In the genomic region with DNA sequence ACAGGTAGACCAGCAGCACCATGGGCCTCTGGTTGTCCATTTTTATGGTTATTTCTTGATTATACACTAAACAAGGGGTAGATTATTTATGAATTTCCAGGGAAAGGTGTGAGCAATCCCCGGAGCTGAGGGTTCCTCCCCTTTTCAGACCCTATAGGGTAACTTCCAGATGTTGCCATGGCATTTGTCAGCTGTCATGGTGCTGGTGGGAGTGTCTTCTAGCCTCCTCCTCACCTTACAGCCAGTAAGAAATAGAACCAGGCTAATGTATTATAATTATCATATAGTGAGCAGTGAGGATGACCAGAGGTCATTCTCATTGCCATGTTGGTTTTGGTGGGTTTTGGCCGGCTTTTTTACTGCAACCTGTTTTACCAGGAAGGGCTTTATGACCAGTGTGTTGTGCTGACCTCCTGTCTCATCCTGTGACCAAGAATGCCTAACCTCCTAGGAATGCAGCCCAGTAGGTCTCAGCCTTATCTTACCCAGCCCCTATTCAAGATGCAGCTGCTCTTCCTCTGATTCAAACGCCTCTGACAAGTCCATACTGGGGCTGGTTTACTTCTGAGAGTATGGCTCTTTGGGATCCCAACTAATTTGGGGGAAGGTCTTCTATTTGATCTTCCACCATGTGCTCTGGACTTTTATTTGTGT, we compare ENCODE assay signal across 15 cellular contexts. TPM values are rescaled to one million over a fixed set of nuclear protein-coding genes. Genes with fewer than 3 reads are reported as not detected.
A peak's percentile ranks its signal among the peaks of the same experiment; 100 is the strongest.
DNase-seq lines count a peak whose midpoint lies in the region; ATAC-seq and TF ChIP-seq lines count a peak whose summit lies in the region.
"Had no signal": no experiment of that assay in that cellular context is flagged by ENCODE, and none has a peak within 500 bp of the region (broad histone marks: within the 10 kb centered on the region; RNA-seq: fewer than 3 reads in every experiment).

No MANE protein-coding gene starts in this region.

- peak; percentile 72 for ATAC-seq in WTC11
- ATAC-seq in GM21381 (IDR thresholded peaks at IDR 0.05; ENCODE audit: unreplicated experiment), result no peak
- ATAC-seq: activated CD8-positive, alpha-beta memory T cell treated with anti-CD3 and anti-CD28 coated beads, Interleukin-2, amount 10 ng/mL, durations not matched to agents 7 days and 5 days; activated naive CD8-positive, alpha-beta T cell treated with anti-CD3 and anti-CD28 coated beads, Interleukin-2, amount 50 U/mL, for 24 hours had no signal

- H3K36me3 ChIP-seq in BE2C, result no peaks in the 10 kb centered on the region

- H3K4me3 Mint-ChIP-seq in WTC11, result no peak overlapping the region
- H3K4me3 Mint-ChIP-seq: activated CD8-positive, alpha-beta memory T cell treated with anti-CD3 and anti-CD28 coated beads, Interleukin-2, amount 10 ng/mL, durations not matched to agents 7 days and 5 days; activated naive CD8-positive, alpha-beta T cell treated with anti-CD3 and anti-CD28 coated beads, Interleukin-2, amount 50 U/mL, for 24 hours had no signal

- no peaks in the 10 kb centered on the region; the same call in 1 of the 2 replicates for H3K27me3 Mint-ChIP-seq in WTC11 (ENCODE audit: low read depth)

- CTCF ChIA-PET in WTC11 (lab: Charles Lee), result interaction anchor here (0.6 to 4.2 kb wide), 12 partner anchors 8 to 226 kb away, joined by 3 to 38 read pairs (median 4); a partner anchor contains a TSS

- peaks cover 9% of the 10 kb centered on the region; the same call in 1 of the 2 replicates for H3K9me3 Mint-ChIP-seq in WTC11

- H3K4me3 ChIP-seq in BE2C (ENCODE audit: low read depth, low read length), result no peak overlapping the region

- peaks cover 19% of the 10 kb centered on the region for H3K4me1 Mint-ChIP-seq in WTC11
- H3K4me1 Mint-ChIP-seq: activated CD8-positive, alpha-beta memory T cell treated with anti-CD3 and anti-CD28 coated beads, Interleukin-2, amount 10 ng/mL, durations not matched to agents 7 days and 5 days; activated naive CD8-positive, alpha-beta T cell treated with anti-CD3 and anti-CD28 coated beads, Interleukin-2, amount 50 U/mL, for 24 hours had no signal

- POLR2A ChIA-PET in WTC11 (lab: Charles Lee), result no interaction called here

- peak overlapping the region; percentile 74; the same call in 1 of the 2 replicates for H3K27ac Mint-ChIP-seq in WTC11
- H3K27ac Mint-ChIP-seq: activated CD8-positive, alpha-beta memory T cell treated with anti-CD3 and anti-CD28 coated beads, Interleukin-2, amount 10 ng/mL, durations not matched to agents 7 days and 5 days; activated naive CD8-positive, alpha-beta T cell treated with anti-CD3 and anti-CD28 coated beads, Interleukin-2, amount 50 U/mL, for 24 hours had no signal

- DNase-seq in A172 (ENCODE audit: low spot score) (peak; percentile 87), HT-29 (ENCODE audit: low spot score) (peak; percentile 73), WTC11 (ENCODE audit: low spot score) (no peak), islet precursor cell (peak; percentile 97), BE2C (no peak), NAMALWA (ENCODE audit: low spot score) (no peak), NCI-H1417 treated with DMSO at 0.1 percent for 48 hours (lab: John Stamatoyannopoulos, UW) (no peak)
- DNase-seq: activated CD8-positive, alpha-beta memory T cell treated with anti-CD3 and anti-CD28 coated beads, Interleukin-2, amount 10 ng/mL, durations not matched to agents 7 days and 5 days; activated naive CD8-positive, alpha-beta T cell treated with anti-CD3 and anti-CD28 coated beads, Interleukin-2, amount 50 U/mL, for 24 hours; GOT3; Karpas-422; stimulated activated CD8-positive, alpha-beta memory T cell treated with anti-CD3 and anti-CD28 coated beads, Interleukin-4, amount 100 ng/mL, for 48 hours; T-helper 9 cell had no signal

- no peaks in the 10 kb centered on the region for H3K9me3 ChIP-seq in BE2C

- H3K36me3 Mint-ChIP-seq in WTC11, result no peaks in the 10 kb centered on the region
- H3K36me3 Mint-ChIP-seq: activated CD8-positive, alpha-beta memory T cell treated with anti-CD3 and anti-CD28 coated beads, Interleukin-2, amount 10 ng/mL, durations not matched to agents 7 days and 5 days had no signal

- TF ChIP-seq CTCF in WTC11 (IDR thresholded peaks at IDR 0.05) (no peak), BE2C (IDR thresholded peaks at IDR 0.05; ENCODE audit: low read depth, low read length) (no peak)

- no peaks in the 10 kb centered on the region for H3K4me1 ChIP-seq in BE2C

- H3K27me3 ChIP-seq in BE2C, result no peaks in the 10 kb centered on the region

TF ChIP-seq in WTC11, 78 proteins besides CTCF, POLR2A, EP300 and RAD21:
- TF ChIP-seq, protein P1, sequence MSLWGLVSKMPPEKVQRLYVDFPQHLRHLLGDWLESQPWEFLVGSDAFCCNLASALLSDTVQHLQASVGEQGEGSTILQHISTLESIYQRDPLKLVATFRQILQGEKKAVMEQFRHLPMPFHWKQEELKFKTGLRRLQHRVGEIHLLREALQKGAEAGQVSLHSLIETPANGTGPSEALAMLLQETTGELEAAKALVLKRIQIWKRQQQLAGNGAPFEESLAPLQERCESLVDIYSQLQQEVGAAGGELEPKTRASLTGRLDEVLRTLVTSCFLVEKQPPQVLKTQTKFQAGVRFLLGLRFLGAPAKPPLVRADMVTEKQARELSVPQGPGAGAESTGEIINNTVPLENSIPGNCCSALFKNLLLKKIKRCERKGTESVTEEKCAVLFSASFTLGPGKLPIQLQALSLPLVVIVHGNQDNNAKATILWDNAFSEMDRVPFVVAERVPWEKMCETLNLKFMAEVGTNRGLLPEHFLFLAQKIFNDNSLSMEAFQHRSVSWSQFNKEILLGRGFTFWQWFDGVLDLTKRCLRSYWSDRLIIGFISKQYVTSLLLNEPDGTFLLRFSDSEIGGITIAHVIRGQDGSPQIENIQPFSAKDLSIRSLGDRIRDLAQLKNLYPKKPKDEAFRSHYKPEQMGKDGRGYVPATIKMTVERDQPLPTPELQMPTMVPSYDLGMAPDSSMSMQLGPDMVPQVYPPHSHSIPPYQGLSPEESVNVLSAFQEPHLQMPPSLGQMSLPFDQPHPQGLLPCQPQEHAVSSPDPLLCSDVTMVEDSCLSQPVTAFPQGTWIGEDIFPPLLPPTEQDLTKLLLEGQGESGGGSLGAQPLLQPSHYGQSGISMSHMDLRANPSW (CRISPR knock-in tag; conservative IDR thresholded peaks at IDR 0.05; ENCODE audit: low read depth), result no peak
- TF ChIP-seq RELA (CRISPR knock-in tag; IDR thresholded peaks at IDR 0.05; ENCODE audit: borderline replicate concordance), result no peak
- TF ChIP-seq, protein P2, sequence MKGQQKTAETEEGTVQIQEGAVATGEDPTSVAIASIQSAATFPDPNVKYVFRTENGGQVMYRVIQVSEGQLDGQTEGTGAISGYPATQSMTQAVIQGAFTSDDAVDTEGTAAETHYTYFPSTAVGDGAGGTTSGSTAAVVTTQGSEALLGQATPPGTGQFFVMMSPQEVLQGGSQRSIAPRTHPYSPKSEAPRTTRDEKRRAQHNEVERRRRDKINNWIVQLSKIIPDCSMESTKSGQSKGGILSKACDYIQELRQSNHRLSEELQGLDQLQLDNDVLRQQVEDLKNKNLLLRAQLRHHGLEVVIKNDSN (CRISPR knock-in tag; IDR thresholded peaks at IDR 0.05), result no peak

RNA-seq across cellular contexts. Expression of a gene that starts 13.5 kb away (rescaled TPM):
- 178 and 257 TPM in 2 replicates for total RNA-seq in A172 (2014; rRNA removed; shearing (Covaris generic))
- total RNA-seq in HT-29 (2014; rRNA removed; shearing (Covaris generic)), result 596 and 628 TPM in 2 replicates
- 7.2 to 8.4 TPM (median 8.4 TPM) in 3 replicates for total RNA-seq in WTC11 (2021)
- 0.31 TPM for polyA plus RNA-seq in BE2C (2012; ENCODE audit: insufficient read depth, insufficient read length, low read depth)
- total RNA-seq: activated CD8-positive, alpha-beta memory T cell treated with anti-CD3 and anti-CD28 coated beads, Interleukin-2, amount 10 ng/mL, durations not matched to agents 7 days and 5 days had no signal

RNA-seq across cellular contexts. Expression of a gene that starts 54.7 kb away (rescaled TPM):
- not detected in 2 replicates for total RNA-seq in A172 (2014; rRNA removed; shearing (Covaris generic))
- total RNA-seq in HT-29 (2014; rRNA removed; shearing (Covaris generic)), result not detected in 2 replicates
- total RNA-seq in WTC11 (2021), result 0.13 to 0.23 TPM (median 0.14 TPM) in 3 replicates
- polyA plus RNA-seq in BE2C (2012; ENCODE audit: insufficient read depth, insufficient read length, low read depth), result not detected
- total RNA-seq: activated CD8-positive, alpha-beta memory T cell treated with anti-CD3 and anti-CD28 coated beads, Interleukin-2, amount 10 ng/mL, durations not matched to agents 7 days and 5 days; OCI-LY7 had no signal

Comparison
In these comparisons a context has a peak if more than half of its experiments do, and no peak if none do; other contexts are left out.
1. DNase-seq: peak in A172 (single experiment), HT-29 (single experiment) and islet precursor cell (single experiment); none in WTC11 (single experiment), BE2C (single experiment), NAMALWA (single experiment) and NCI-H1417 treated with DMSO at 0.1 percent for 48 hours (single experiment).
2. RNA of a gene that starts 13.5 kb away (total RNA-seq): 596 to 628 TPM in HT-29 and 178 to 257 TPM in A172; 7.2 to 8.4 TPM in WTC11; every median in the first group is over 10 times any median in the second.